ENCODE assay signal across 17 cellular contexts in genomic region chr10:97796651-97797050, GRCh38. TPM values are rescaled to one million over a fixed set of nuclear protein-coding genes. Genes with fewer than 3 reads are reported as not detected.
A peak's percentile ranks its signal among the peaks of the same experiment; 100 is the strongest.
DNase-seq lines count a peak whose midpoint lies in the region; ATAC-seq, FAIRE-seq and TF ChIP-seq lines count a peak whose summit lies in the region.
"Had no signal": no experiment of that assay in that cellular context is flagged by ENCODE, and none has a peak within 500 bp of the region (broad histone marks: within the 10 kb centered on the region; RNA-seq: fewer than 3 reads in every experiment).

No MANE protein-coding gene starts in this region.

- H3K4me3 ChIP-seq in K562 = no peak overlapping the region
- no peak overlapping the region for H3K4me3 ChIP-seq in body of pancreas
- H3K4me3 ChIP-seq: lower lobe of right lung had no signal

- no peak overlapping the region for H3K9ac ChIP-seq in K562 (ENCODE audit: insufficient read depth in 1 of 2, low read depth in 2 of 2, low read length in 2 of 2)

- in situ Hi-C loops in K562 (cut with MboI) = no loop called here

- H3K27ac Mint-ChIP-seq in activated T-cell treated with anti-CD3 and anti-CD28 coated beads, Interleukin-2, amount 50 U/mL, for 24 hours = peak overlapping the region; percentile 93
- H3K27ac Mint-ChIP-seq in T-helper 1 cell treated with Interleukin-12 subunit alpha and Interleukin-12 subunit beta and Interleukin-4 antibody, amounts not matched to agents 30 μg/mL and 1 μg/mL, for 36 hours = peak overlapping the region; percentile 90

- intact Hi-C loops in K562 (cut with micrococcal nuclease) = no loop called here
- intact Hi-C loops in body of pancreas (cut with DNase I) = no loop called here

- no peaks in the 10 kb centered on the region for H3K27me3 Mint-ChIP-seq in activated T-cell treated with anti-CD3 and anti-CD28 coated beads, Interleukin-2, amount 50 U/mL, for 24 hours
- peaks cover under 1% of the 10 kb centered on the region for H3K27me3 Mint-ChIP-seq in T-helper 1 cell treated with Interleukin-12 subunit alpha and Interleukin-12 subunit beta and Interleukin-4 antibody, amounts not matched to agents 30 μg/mL and 1 μg/mL, for 36 hours (ENCODE audit: low read depth)

- H3K4me3 Mint-ChIP-seq in activated T-cell treated with anti-CD3 and anti-CD28 coated beads, Interleukin-2, amount 50 U/mL, for 24 hours = peak overlapping the region; percentile 58
- H3K4me3 Mint-ChIP-seq in T-helper 1 cell treated with Interleukin-12 subunit alpha and Interleukin-12 subunit beta and Interleukin-4 antibody, amounts not matched to agents 30 μg/mL and 1 μg/mL, for 36 hours = peak overlapping the region; percentile 67

- H3K27ac ChIP-seq in K562 (ENCODE audit: extremely low read depth, low read depth, low read length) (no peak overlapping the region), body of pancreas (no peak overlapping the region)
- H3K27ac ChIP-seq: lower lobe of right lung had no signal

- H3K9me3 ChIP-seq in K562 (replicated peaks; ENCODE audit: control insufficient read depth, insufficient read depth, low read depth, low read length) (peaks cover 5% of the 10 kb centered on the region; the same call in 1 of the 2 replicates), body of pancreas (peaks cover 0 to 8% (median 0%) of the 10 kb centered on the region in 3 donors)
- H3K9me3 ChIP-seq: lower lobe of right lung had no signal

- no peak for TF ChIP-seq RAD21 in K562 (CRISPR knock-in tag; conservative IDR thresholded peaks at IDR 0.05 in 1 of 2, IDR thresholded peaks at IDR 0.05 in 1 of 2)

- H3K4me1 ChIP-seq in K562 (replicated peaks in 1 of 2; ENCODE audit: control insufficient read depth in 2 of 2, insufficient read depth in 2 of 2, low read length in 2 of 2) (peaks cover 3 to 9% of the 10 kb centered on the region in 2 experiments; a peak in 4 of 5 replicates), body of pancreas (peaks cover 28% of the 10 kb centered on the region)
- H3K4me1 ChIP-seq: lower lobe of right lung had no signal

- TF ChIP-seq CTCF in K562 (IDR thresholded peaks at IDR 0.05 in 2 of 3, conservative IDR thresholded peaks at IDR 0.05 in 1 of 3; ENCODE audit: insufficient read depth in 2 of 3, low read depth in 1 of 3, low read length in 3 of 3) (no peak), body of pancreas (IDR thresholded peaks at IDR 0.05) (no peak)

- no TSS peak for BruUV-seq in K562 (replicated peaks; lab: Mats Ljungman, UMichigan)

- no peak for FAIRE-seq in K562 (lab: Jason Lieb, UNC)
- FAIRE-seq: GM12892, H1, RCC 7860 had no signal

- peak overlapping the region; percentile 79 for H2AFZ ChIP-seq in K562 (ENCODE audit: low read depth, low read length)

- H3K36me3 ChIP-seq in K562 (ENCODE audit: control insufficient read depth, insufficient read depth, low read length) (no peaks in the 10 kb centered on the region), body of pancreas (replicated peaks in 1 of 2; ENCODE audit: insufficient read depth in 1 of 2, low read depth in 2 of 2) (no peaks in the 10 kb centered on the region)
- H3K36me3 ChIP-seq: lower lobe of right lung, spleen had no signal

- H3K27me3 ChIP-seq in K562 (ENCODE audit: control insufficient read depth in 2 of 2, insufficient read depth in 2 of 2, low read length in 2 of 2) = peaks cover 0 to 5% of the 10 kb centered on the region in 2 experiments; a peak in 2 of 5 replicates
- no peaks in the 10 kb centered on the region for H3K27me3 ChIP-seq in body of pancreas

- ATAC-seq in K562 (peak; percentile 42; the same call in 2 of the 3 replicates), body of pancreas (no peak)
- ATAC-seq: lower lobe of right lung had no signal

- no peak for TF ChIP-seq EP300 in K562 (IDR thresholded peaks at IDR 0.05; ENCODE audit: low read length)

- POLR2A ChIA-PET in K562 (lab: Yijun Ruan, JAX) = no interaction called here

- 3% methylated on average over 3 of the region's 3 CpGs for WGBS in K562 (ENCODE audit: insufficient coverage, low coverage, missing lambda C conversion rate)
- WGBS in body of pancreas, 2 donors = 35 to 42% methylated on average over 3 of the region's 3 CpGs

- no peaks in the 10 kb centered on the region for H3K79me2 ChIP-seq in K562 (ENCODE audit: control insufficient read depth, insufficient read depth, low read length)

- no peak overlapping the region for H3K4me2 ChIP-seq in K562 (ENCODE audit: insufficient read depth, low read length)

- H4K20me1 ChIP-seq in K562 (replicated peaks; ENCODE audit: control insufficient read depth, insufficient read depth, low read length) = no peaks in the 10 kb centered on the region

- no peaks in the 10 kb centered on the region for H3K36me3 Mint-ChIP-seq in activated T-cell treated with anti-CD3 and anti-CD28 coated beads, Interleukin-2, amount 50 U/mL, for 24 hours (ENCODE audit: low read depth)
- peaks cover 13% of the 10 kb centered on the region for H3K36me3 Mint-ChIP-seq in T-helper 1 cell treated with Interleukin-12 subunit alpha and Interleukin-12 subunit beta and Interleukin-4 antibody, amounts not matched to agents 30 μg/mL and 1 μg/mL, for 36 hours (ENCODE audit: low read depth)

- H3K9me1 ChIP-seq in K562 (ENCODE audit: control insufficient read depth, insufficient read depth, low read length) = no peaks in the 10 kb centered on the region

- CTCF ChIA-PET in K562 (lab: Yijun Ruan, JAX; ENCODE audit: low intra/inter-chr PET ratio) = no interaction called here

- DNase-seq in activated T-cell treated with anti-CD3 and anti-CD28 coated beads, Interleukin-2, amount 50 U/mL, for 24 hours = no peak
- DNase-seq in activated T-cell treated with anti-CD3 and anti-CD28 coated beads, Interleukin-2, amount 50 U/mL, for 1 hour = no peak
- DNase-seq in K562 (ENCODE audit: extremely low read depth in 1 of 4, low spot score in 3 of 4) = no peak
- peak; percentile 36 for DNase-seq in stimulated activated CD8-positive, alpha-beta memory T cell treated with anti-CD3 and anti-CD28 coated beads, Interleukin-4, amount 100 ng/mL, for 48 hours
- no peak for DNase-seq in body of pancreas
- no peak for DNase-seq in SKM-1 treated with dmso at 0.1 percent for 144 hours (lab: John Stamatoyannopoulos, UW; ENCODE audit: unreplicated experiment)
- no peak for DNase-seq in KG1 (lab: John Stamatoyannopoulos, UW)
- DNase-seq: DMS79, lower lobe of right lung, NCI-H1092, spleen, T1000 had no signal

- peaks cover 26% of the 10 kb centered on the region for H3K4me1 Mint-ChIP-seq in activated T-cell treated with anti-CD3 and anti-CD28 coated beads, Interleukin-2, amount 50 U/mL, for 24 hours (ENCODE audit: low read depth)
- H3K4me1 Mint-ChIP-seq in T-helper 1 cell treated with Interleukin-12 subunit alpha and Interleukin-12 subunit beta and Interleukin-4 antibody, amounts not matched to agents 30 μg/mL and 1 μg/mL, for 36 hours (ENCODE audit: low read depth) = peaks cover 19% of the 10 kb centered on the region

- TF ChIP-seq POLR2A in K562 (conservative IDR thresholded peaks at IDR 0.05) (no peak), body of pancreas (IDR thresholded peaks at IDR 0.05) (no peak)

- peaks cover 11% of the 10 kb centered on the region for H3K9me3 Mint-ChIP-seq in activated T-cell treated with anti-CD3 and anti-CD28 coated beads, Interleukin-2, amount 50 U/mL, for 24 hours
- H3K9me3 Mint-ChIP-seq in T-helper 1 cell treated with Interleukin-12 subunit alpha and Interleukin-12 subunit beta and Interleukin-4 antibody, amounts not matched to agents 30 μg/mL and 1 μg/mL, for 36 hours = peaks cover 23% of the 10 kb centered on the region

RNA-seq across cellular contexts. Expression of gene SFRP5, which starts 24.9 kb away (rescaled TPM):
- not detected in 2 replicates for total RNA-seq in K562 (2011; cell fraction: chromatin; rRNA removed; ENCODE audit: low replicate concordance)
- total RNA-seq in K562 (2011; cell fraction: nucleolus; rRNA removed) = 0.17 TPM in 1 of 2 replicates, not detected in the other
- total RNA-seq in K562 (2011; cell fraction: nucleoplasm; rRNA removed) = 0.37 and 0.46 TPM in 2 replicates
- 0.08 TPM in 1 of 2 replicates, not detected in the other for total RNA-seq in K562 (2014; rRNA removed)
- 0.07 TPM in 1 of 2 replicates, not detected in the other for total RNA-seq in K562 (2014; rRNA removed; fragmentation: Illumina TruSeq; extraction: Trizol)
- 0.11 TPM in 1 of 2 replicates, not detected in the other for total RNA-seq in K562 (2015; rRNA removed; fragmentation: Illumina TruSeq; extraction: Trizol)
- 0.29 and 0.40 TPM in 2 replicates for total RNA-seq in K562 (2021)
- polyA plus RNA-seq in K562 (2011; rRNA removed) = 0.18 and 0.68 TPM in 2 replicates
- 0.40 and 0.69 TPM in 2 replicates for polyA plus RNA-seq in K562 (2011; cell fraction: cytosol; rRNA removed)
- 0.11 and 0.24 TPM in 2 replicates for polyA plus RNA-seq in K562 (2011; cell fraction: nucleus; rRNA removed)
- polyA plus RNA-seq in K562 (2012) = 0.15 and 0.18 TPM in 2 replicates
- 0.10 and 0.12 TPM in 2 replicates for polyA plus RNA-seq in K562 (2014; fragmentation: Illumina TruSeq; extraction: Trizol)
- not detected for polyA plus RNA-seq in K562 (2014; fragmentation: Nextera tagmentation; extraction: Ambion mirVana)
- 0.16 and 0.18 TPM in 2 replicates for polyA plus RNA-seq in K562 (2014; rRNA removed)
- polyA minus RNA-seq in K562 (2011; rRNA and poly(A)+ RNA removed) = 0.27 TPM in 1 of 2 replicates, not detected in the other
- 0.91 TPM in 1 of 2 replicates, not detected in the other for polyA minus RNA-seq in K562 (2011; cell fraction: cytosol; rRNA and poly(A)+ RNA removed)
- 0.22 and 0.27 TPM in 2 replicates for polyA minus RNA-seq in K562 (2011; cell fraction: nucleus; rRNA and poly(A)+ RNA removed)
- total RNA-seq in body of pancreas = 100 to 1,000 TPM; 163 to 226 TPM
- total RNA-seq: NCI-H460, spleen had no signal

RNA-seq across cellular contexts. Expression of gene GOLGA7B, which starts 53.0 kb away (rescaled TPM):
- total RNA-seq in K562 (2011; cell fraction: chromatin; rRNA removed; ENCODE audit: low replicate concordance) = 0.07 and 0.25 TPM in 2 replicates
- under 0.01 TPM in 1 of 2 replicates, not detected in the other for total RNA-seq in K562 (2011; cell fraction: nucleolus; rRNA removed)
- 0.07 TPM in 1 of 2 replicates, not detected in the other for total RNA-seq in K562 (2011; cell fraction: nucleoplasm; rRNA removed)
- total RNA-seq in K562 (2014; rRNA removed) (0.04 TPM in 1 of 2 replicates, not detected in the other), K562 (2014; rRNA removed; fragmentation: Illumina TruSeq; extraction: Trizol) (0.04 and 0.06 TPM in 2 replicates), K562 (2015; rRNA removed; fragmentation: Illumina TruSeq; extraction: Trizol) (0.04 TPM in 1 of 2 replicates, not detected in the other), K562 (2021) (0.07 and 0.11 TPM in 2 replicates), body of pancreas (10 to 100 TPM in 1 of 2 donors, 1 to 10 TPM in 1; 9.1 to 12.5 TPM)
- polyA plus RNA-seq in K562 (2011; rRNA removed) (0.01 and 0.04 TPM in 2 replicates), K562 (2014; fragmentation: Illumina TruSeq; extraction: Trizol) (0.03 and 0.06 TPM in 2 replicates), K562 (2014; fragmentation: Nextera tagmentation; extraction: Ambion mirVana) (not detected), K562 (2014; rRNA removed) (0.01 and 0.03 TPM in 2 replicates)
- polyA plus RNA-seq in K562 (2011; cell fraction: cytosol; rRNA removed) = 0.01 and 0.04 TPM in 2 replicates
- 0.06 TPM in 2 replicates for polyA plus RNA-seq in K562 (2011; cell fraction: nucleus; rRNA removed)
- 0.07 and 0.12 TPM in 2 replicates for polyA plus RNA-seq in K562 (2012)
- polyA minus RNA-seq in K562 (2011; rRNA and poly(A)+ RNA removed) = 0.18 and 0.21 TPM in 2 replicates
- polyA minus RNA-seq in K562 (2011; cell fraction: cytosol; rRNA and poly(A)+ RNA removed) = not detected in 2 replicates
- polyA minus RNA-seq in K562 (2011; cell fraction: nucleus; rRNA and poly(A)+ RNA removed) = under 0.01 TPM in 1 of 2 replicates, not detected in the other

RNA-seq across cellular contexts. Expression of gene ZFYVE27, which starts 59.7 kb away (rescaled TPM):
- 62.2 and 122 TPM in 2 replicates for total RNA-seq in K562 (2011; cell fraction: chromatin; rRNA removed; ENCODE audit: low replicate concordance)
- total RNA-seq in K562 (2011; cell fraction: nucleolus; rRNA removed) = 80.7 and 95.2 TPM in 2 replicates
- 68.9 and 79.6 TPM in 2 replicates for total RNA-seq in K562 (2011; cell fraction: nucleoplasm; rRNA removed)
- total RNA-seq in K562 (2014; rRNA removed) (15.3 and 16.6 TPM in 2 replicates), K562 (2014; rRNA removed; fragmentation: Illumina TruSeq; extraction: Trizol) (8.8 and 12.5 TPM in 2 replicates), K562 (2015; rRNA removed; fragmentation: Illumina TruSeq; extraction: Trizol) (13.3 and 13.9 TPM in 2 replicates), K562 (2021) (21.4 and 24.0 TPM in 2 replicates), body of pancreas (10 to 100 TPM; 14.8 to 32.6 TPM)
- polyA plus RNA-seq in K562 (2011; rRNA removed) (21.4 and 22.2 TPM in 2 replicates), K562 (2014; fragmentation: Illumina TruSeq; extraction: Trizol) (15.6 and 16.5 TPM in 2 replicates), K562 (2014; fragmentation: Nextera tagmentation; extraction: Ambion mirVana) (1 to 10 TPM in 1 of 2 experiments, under 1 TPM in 1; 0.81 to 1.2 TPM), K562 (2014; rRNA removed) (21.9 and 24.3 TPM in 2 replicates)
- 18.6 TPM in 2 replicates for polyA plus RNA-seq in K562 (2011; cell fraction: cytosol; rRNA removed)
- 68.2 and 69.3 TPM in 2 replicates for polyA plus RNA-seq in K562 (2011; cell fraction: nucleus; rRNA removed)
- 12.7 and 25.0 TPM in 2 replicates for polyA plus RNA-seq in K562 (2012)
- 13.3 TPM in 2 replicates for polyA minus RNA-seq in K562 (2011; rRNA and poly(A)+ RNA removed)
- 8.4 and 12.6 TPM in 2 replicates for polyA minus RNA-seq in K562 (2011; cell fraction: cytosol; rRNA and poly(A)+ RNA removed)
- 23.8 and 27.5 TPM in 2 replicates for polyA minus RNA-seq in K562 (2011; cell fraction: nucleus; rRNA and poly(A)+ RNA removed)

Comparison
In these comparisons a context has a peak if more than half of its experiments do, and no peak if none do; other contexts are left out.
1. RNA of gene SFRP5, which starts 24.9 kb away (total RNA-seq): 163 to 226 TPM in body of pancreas; 0.07 to 0.46 TPM in K562; every median in the first group is over 100 times any median in the second.
2. RNA of gene GOLGA7B, which starts 53.0 kb away (total RNA-seq): 9.1 to 12.5 TPM in body of pancreas; under 0.01 to 0.25 TPM in K562; every median in the first group is over 4 times any median in the second.